16 cellular contexts compared by ENCODE assay signal in genomic region chr15:40443846-40444245, GRCh38. TPM values are rescaled to one million over a fixed set of nuclear protein-coding genes. Genes with fewer than 3 reads are reported as not detected.
DNase-seq lines count a peak whose midpoint lies in the region; ATAC-seq, FAIRE-seq and TF ChIP-seq lines count a peak whose summit lies in the region.
"Had no signal": no experiment of that assay in that cellular context is flagged by ENCODE, and none has a peak within 500 bp of the region (broad histone marks: within the 10 kb centered on the region; RNA-seq: fewer than 3 reads in every experiment).

No MANE protein-coding gene starts in this region.

- H3K4me3 Mint-ChIP-seq in CD4-positive, alpha-beta T cell = peak overlapping the region; percentile 95
- H3K4me3 Mint-ChIP-seq in natural killer cell = peak overlapping the region; percentile 35

- no peak for ATAC-seq in CD4-positive, alpha-beta T cell (ENCODE audit: poor library complexity)
- ATAC-seq in natural killer cell = no peak
- ATAC-seq in HG03442 (IDR thresholded peaks at IDR 0.05; ENCODE audit: unreplicated experiment) = no peak
- no peak for ATAC-seq in GM21360 (IDR thresholded peaks at IDR 0.05; ENCODE audit: unreplicated experiment)
- ATAC-seq: heart left ventricle, left colon had no signal

- intact Hi-C loops in CD4-positive, alpha-beta T cell (cut with DNase I, micrococcal nuclease) = loop anchor here in 1 of 2 experiments (2.0 to 10.0 kb wide), 2 partner anchors 25 to 151 kb away; partner anchors contain the start of gene KNL1
- intact Hi-C loops in natural killer cell (cut with micrococcal nuclease) = loop anchor here (5.0 kb wide), 1 partner anchor 63 kb away; no protein-coding TSS in a partner anchor

- no peak for DNase-seq in CD4-positive, alpha-beta T cell
- DNase-seq in GM18507 (ENCODE audit: extremely low spot score, insufficient read length, low read depth) (no peak), amniotic epithelial cell (ENCODE audit: low read depth) (peak; percentile 24), natural killer cell (no peak), 8988T (no peak)
- DNase-seq: activated CD4-positive, alpha-beta T cell treated with anti-CD3 and anti-CD28 coated beads for 48 hours; left colon; MM.1S; NCI-H2107; sigmoid colon; stimulated activated CD4-positive, alpha-beta T cell treated with anti-CD3 and anti-CD28 coated beads, Interleukin-4, amount 100 ng/mL, for 4 hours; stimulated activated naive CD4-positive, alpha-beta T cell treated with Interleukin-2 at 50 U/mL for 16 hours had no signal

- no peak overlapping the region for H3K27ac ChIP-seq in CD4-positive, alpha-beta T cell (ENCODE audit: low read depth, low read length)
- H3K27ac ChIP-seq: sigmoid colon had no signal

- TF ChIP-seq CTCF in CD4-positive, alpha-beta T cell (IDR thresholded peaks at IDR 0.05) = no peak
- TF ChIP-seq CTCF in natural killer cell (IDR thresholded peaks at IDR 0.05) = no peak

- H3K36me3 Mint-ChIP-seq in CD4-positive, alpha-beta T cell (ENCODE audit: low read depth) = peaks cover 10% of the 10 kb centered on the region
- H3K36me3 Mint-ChIP-seq in natural killer cell = no peaks in the 10 kb centered on the region

- H3K27ac Mint-ChIP-seq in CD4-positive, alpha-beta T cell = peak overlapping the region; percentile 82
- H3K27ac Mint-ChIP-seq in natural killer cell = peak overlapping the region in 1 of 2 donors; percentile 84

- POLR2A ChIA-PET in CD4-positive, alpha-beta T cell (lab: Charles Lee) = interaction anchor here (0.6 to 7.4 kb wide), 3 partner anchors 10 to 556 kb away, joined by 3 to 106 read pairs (median 3); partner anchors contain the start of gene CHST14

- peaks cover 65% of the 10 kb centered on the region for H3K4me1 Mint-ChIP-seq in CD4-positive, alpha-beta T cell (ENCODE audit: low read depth)
- peaks cover 43 to 52% of the 10 kb centered on the region in 2 donors for H3K4me1 Mint-ChIP-seq in natural killer cell

- no peaks in the 10 kb centered on the region for H3K9me3 ChIP-seq in CD4-positive, alpha-beta T cell (ENCODE audit: control insufficient read depth, low read length)
- H3K9me3 ChIP-seq: HAP-1, heart left ventricle, sigmoid colon had no signal

- peaks cover 14% of the 10 kb centered on the region for H3K27me3 Mint-ChIP-seq in CD4-positive, alpha-beta T cell
- H3K27me3 Mint-ChIP-seq in natural killer cell (ENCODE audit: low read depth in 2 of 2) = peaks cover 0 to 3% of the 10 kb centered on the region in 2 donors

- FAIRE-seq in GM18507 (lab: Jason Lieb, UNC) = peak; percentile 51

- peaks cover 2% of the 10 kb centered on the region for H3K27me3 ChIP-seq in CD4-positive, alpha-beta T cell (ENCODE audit: control insufficient read depth, insufficient read depth, low read length)
- H3K27me3 ChIP-seq: heart left ventricle, sigmoid colon had no signal

- CTCF ChIA-PET in CD4-positive, alpha-beta T cell (lab: Charles Lee) = no interaction called here

- H3K9me3 Mint-ChIP-seq in CD4-positive, alpha-beta T cell = no peaks in the 10 kb centered on the region
- H3K9me3 Mint-ChIP-seq in natural killer cell = no peaks in the 10 kb centered on the region

RNA-seq across cellular contexts. Expression of gene BAHD1, which starts 3.1 kb away (rescaled TPM):
- total RNA-seq in CD4-positive, alpha-beta T cell = 10 to 100 TPM; 20.3 to 21.5 TPM
- 10 to 100 TPM; 29.4 to 48.9 (median 41.8) TPM for total RNA-seq in natural killer cell

RNA-seq across cellular contexts. Expression of gene CHST14, which starts 26.9 kb away (rescaled TPM):
- total RNA-seq in CD4-positive, alpha-beta T cell = 1 to 10 TPM; 4.6 to 5.1 TPM
- 10 to 100 TPM in 2 of 3 donors, 1 to 10 TPM in 1; 9.8 to 16.7 (median 12.9) TPM for total RNA-seq in natural killer cell

RNA-seq across cellular contexts. Expression of gene IVD, which starts 38.3 kb away (rescaled TPM):
- total RNA-seq in CD4-positive, alpha-beta T cell = 10 to 100 TPM; 30.7 to 31.9 TPM
- 10 to 100 TPM; 56.2 to 76.8 (median 67.3) TPM for total RNA-seq in natural killer cell
